Comparison of ENCODE assay signal across 9 cellular contexts in genomic region chrX:43813898-43814297, GRCh38.
A peak's percentile ranks its signal among the peaks of the same experiment; 100 is the strongest.
DNase-seq lines count a peak whose midpoint lies in the region; ATAC-seq and TF ChIP-seq lines count a peak whose summit lies in the region.
"Had no signal": no experiment of that assay in that cellular context is flagged by ENCODE, and none has a peak within 500 bp of the region (broad histone marks: within the 10 kb centered on the region; RNA-seq: fewer than 3 reads in every experiment).

No MANE protein-coding gene starts in this region.

- intact Hi-C loops in aorta (cut with DNase I): no loop called here

- H3K27me3 ChIP-seq in aorta (ENCODE audit: control insufficient read depth in 1 of 2, insufficient read depth in 2 of 2, low read length in 1 of 2): no peaks in the 10 kb centered on the region

- peak; percentile 19 to 25 for DNase-seq in activated T-cell treated with anti-CD3 and anti-CD28 coated beads, Interleukin-2, amount 50 U/mL, for 48 hours
- DNase-seq in activated T-cell treated with anti-CD3 and anti-CD28 coated beads, Interleukin-2, amount 50 U/mL, for 1 hour: no peak
- peak; percentile 2 for DNase-seq in NCI-H748 treated with DMSO at 0.1 percent for 48 hours (lab: John Stamatoyannopoulos, UW)
- peak; percentile 66 for DNase-seq in cerebellar cortex (ENCODE audit: low spot score)
- DNase-seq in neural crest cell (ENCODE audit: low read depth, low spot score): peak; percentile 1
- no peak for DNase-seq in GM19238 (ENCODE audit: insufficient read length, low spot score)
- DNase-seq in aorta: no peak
- DNase-seq: CD4-positive, alpha-beta T cell had no signal

- H3K9me3 ChIP-seq in aorta (ENCODE audit: control insufficient read depth, low read length): no peaks in the 10 kb centered on the region

- no peaks in the 10 kb centered on the region for H3K36me3 ChIP-seq in aorta (ENCODE audit: control insufficient read depth in 1 of 2, insufficient read depth in 2 of 2, low read length in 1 of 2)

- no peak overlapping the region for H3K4me3 ChIP-seq in aorta (ENCODE audit: low read length in 2 of 2)

- peak; percentile 24 for TF ChIP-seq CTCF in neural crest cell (conservative IDR thresholded peaks at IDR 0.05)

- no peak overlapping the region for H3K27ac ChIP-seq in aorta (ENCODE audit: low read depth in 1 of 2, low read length in 2 of 2)

- H3K4me1 Mint-ChIP-seq in neural crest cell: no peaks in the 10 kb centered on the region

- H3K27ac Mint-ChIP-seq in neural crest cell (ENCODE audit: unreplicated experiment): no peak overlapping the region
- H3K27ac Mint-ChIP-seq: CD4-positive, alpha-beta T cell had no signal

- no peaks in the 10 kb centered on the region for H3K36me3 Mint-ChIP-seq in neural crest cell (ENCODE audit: low read depth)

- peaks cover 16% of the 10 kb centered on the region for H3K9me3 Mint-ChIP-seq in neural crest cell
- H3K9me3 Mint-ChIP-seq: CD4-positive, alpha-beta T cell had no signal

- H3K4me1 ChIP-seq in aorta (ENCODE audit: control insufficient read depth in 1 of 2, insufficient read depth in 2 of 2, low read length in 2 of 2): no peaks in the 10 kb centered on the region

- no peak overlapping the region for H3K4me3 Mint-ChIP-seq in neural crest cell
- H3K4me3 Mint-ChIP-seq: CD4-positive, alpha-beta T cell had no signal

- no peak for ATAC-seq in aorta (ENCODE audit: low FRiP score)
- no peak for ATAC-seq in GM19455 (IDR thresholded peaks at IDR 0.05; ENCODE audit: unreplicated experiment)

- H3K27me3 Mint-ChIP-seq in neural crest cell (ENCODE audit: low read depth): no peaks in the 10 kb centered on the region
- H3K27me3 Mint-ChIP-seq: CD4-positive, alpha-beta T cell had no signal

Comparison
In these comparisons a context has a peak if more than half of its experiments do, and no peak if none do; other contexts are left out.
1. DNase-seq: peak in activated T-cell treated with anti-CD3 and anti-CD28 coated beads, Interleukin-2, amount 50 U/mL, for 48 hours (2 of 2), NCI-H748 treated with DMSO at 0.1 percent for 48 hours (single experiment), cerebellar cortex (single experiment) and neural crest cell (single experiment); none in activated T-cell treated with anti-CD3 and anti-CD28 coated beads, Interleukin-2, amount 50 U/mL, for 1 hour (single experiment), GM19238 (single experiment) and aorta (0 of 2).